19 cellular contexts compared by ENCODE assay signal in genomic region chr4:43782391-43782790, GRCh38.
DNase-seq lines count a peak whose midpoint lies in the region; ATAC-seq and TF ChIP-seq lines count a peak whose summit lies in the region.
"Had no signal": no experiment of that assay in that cellular context is flagged by ENCODE, and none has a peak within 500 bp of the region (broad histone marks: within the 10 kb centered on the region; RNA-seq: fewer than 3 reads in every experiment).

No MANE protein-coding gene starts in this region.

- no peaks in the 10 kb centered on the region for H3K9me3 Mint-ChIP-seq in chondrocyte (ENCODE audit: low read depth)

- H3K4me2 ChIP-seq in DOHH2 (ENCODE audit: low read length) (no peak overlapping the region), OCI-LY3 (ENCODE audit: low read length) (no peak overlapping the region)
- H3K4me2 ChIP-seq: PC-9 had no signal

- H4K20me1 ChIP-seq in DOHH2 (ENCODE audit: control insufficient read depth, insufficient read depth, low read depth, low read length) = no peaks in the 10 kb centered on the region
- no peaks in the 10 kb centered on the region for H4K20me1 ChIP-seq in OCI-LY3 (ENCODE audit: insufficient read depth, low read length)

- H3K4me3 ChIP-seq in DOHH2 (ENCODE audit: low read length) (no peak overlapping the region), OCI-LY3 (ENCODE audit: low read length) (no peak overlapping the region)
- H3K4me3 ChIP-seq: PC-9 had no signal

- H3K27ac ChIP-seq in 22Rv1 = no peak overlapping the region
- no peak overlapping the region for H3K27ac ChIP-seq in DOHH2 (ENCODE audit: low read depth, low read length)
- H3K27ac ChIP-seq in OCI-LY3 (ENCODE audit: low read length) = no peak overlapping the region
- H3K27ac ChIP-seq: PC-9 had no signal

- H3K9me3 ChIP-seq in DOHH2 (ENCODE audit: control insufficient read depth, insufficient read depth, low read length) = no peaks in the 10 kb centered on the region
- no peaks in the 10 kb centered on the region for H3K9me3 ChIP-seq in OCI-LY3 (ENCODE audit: insufficient read depth, low read length)

- peaks cover 16% of the 10 kb centered on the region for H3K27me3 Mint-ChIP-seq in chondrocyte (ENCODE audit: low read depth)
- H3K27me3 Mint-ChIP-seq: B cell; CD4-positive, alpha-beta memory T cell had no signal

- TF ChIP-seq CTCF in 22Rv1 (IDR thresholded peaks at IDR 0.05) = peak; percentile 46
- TF ChIP-seq CTCF in DOHH2 (IDR thresholded peaks at IDR 0.05; ENCODE audit: low read depth, low read length, poor library complexity, severe bottlenecking) = peak; percentile 12
- peak; percentile 61 for TF ChIP-seq CTCF in OCI-LY3 (IDR thresholded peaks at IDR 0.05; ENCODE audit: low read depth, low read length)
- peak; percentile 10 for TF ChIP-seq CTCF in chondrocyte (IDR thresholded peaks at IDR 0.05)

- H3F3A ChIP-seq in DOHH2 (ENCODE audit: control insufficient read depth, insufficient read depth) = no peaks in the 10 kb centered on the region

- H3K4me3 Mint-ChIP-seq in chondrocyte (ENCODE audit: unreplicated experiment) = no peak overlapping the region
- H3K4me3 Mint-ChIP-seq: B cell; CD4-positive, alpha-beta memory T cell had no signal

- no peak overlapping the region for H3K9ac ChIP-seq in OCI-LY3 (ENCODE audit: low read length)

- H3K36me3 Mint-ChIP-seq in chondrocyte (ENCODE audit: low read depth) = no peaks in the 10 kb centered on the region
- H3K36me3 Mint-ChIP-seq: CD4-positive, alpha-beta memory T cell had no signal

- DNase-seq in chondrocyte (ENCODE audit: low spot score) = no peak
- no peak for DNase-seq in glomerular visceral epithelial cell (ENCODE audit: extremely low spot score)
- no peak for DNase-seq in NCI-H2171 (lab: John Stamatoyannopoulos, UW)
- DNase-seq: CD4-positive, alpha-beta memory T cell; HCEC 1CT; IMR-90; NCI-H1048; NCI-H146; NCI-H2081 treated with DMSO at 0.1 percent for 48 hours; NCI-H2227 treated with DMSO at 0.1 percent for 48 hours; NCI-H774; PC-9; SHP77 had no signal

- H3K4me1 Mint-ChIP-seq in chondrocyte (ENCODE audit: low read depth) = no peaks in the 10 kb centered on the region
- H3K4me1 Mint-ChIP-seq: CD4-positive, alpha-beta memory T cell had no signal

- H3K79me2 ChIP-seq in DOHH2 (ENCODE audit: control insufficient read depth, low read length) (no peaks in the 10 kb centered on the region), OCI-LY3 (ENCODE audit: low read length) (no peaks in the 10 kb centered on the region)

- no peaks in the 10 kb centered on the region for H3K9me2 ChIP-seq in DOHH2 (replicated peaks; ENCODE audit: control insufficient read depth, low read length)

- no peaks in the 10 kb centered on the region for H3K36me3 ChIP-seq in DOHH2 (ENCODE audit: control insufficient read depth, low read length)
- H3K36me3 ChIP-seq in OCI-LY3 (replicated peaks; ENCODE audit: low read depth, low read length) = no peaks in the 10 kb centered on the region

- H3K4me1 ChIP-seq in DOHH2 (ENCODE audit: control insufficient read depth, low read length) (no peaks in the 10 kb centered on the region), OCI-LY3 (ENCODE audit: low read length) (no peaks in the 10 kb centered on the region)

- ATAC-seq in GM21423 (IDR thresholded peaks at IDR 0.05; ENCODE audit: unreplicated experiment) (no peak), GM19035 (IDR thresholded peaks at IDR 0.05; ENCODE audit: unreplicated experiment) (no peak)

- H3K27me3 ChIP-seq in DOHH2 (ENCODE audit: control insufficient read depth, low read length) (no peaks in the 10 kb centered on the region), OCI-LY3 (ENCODE audit: low read depth, low read length) (no peaks in the 10 kb centered on the region)

- no peak overlapping the region for H2AFZ ChIP-seq in OCI-LY3 (ENCODE audit: low read depth, low read length)
- H2AFZ ChIP-seq: PC-9 had no signal

- no peak overlapping the region for H3K27ac Mint-ChIP-seq in chondrocyte (ENCODE audit: unreplicated experiment)
- H3K27ac Mint-ChIP-seq: B cell; CD4-positive, alpha-beta memory T cell had no signal

Comparison
In these comparisons a context has a peak if more than half of its experiments do, and no peak if none do; other contexts are left out.
1. CTCF ChIP-seq: peak in every context shown above with its lines; median percentile 61 in OCI-LY3; 46 in 22Rv1; 12 in DOHH2; 10 in chondrocyte.